Comparison of ENCODE assay signal across 22 cellular contexts in the genomic region with DNA sequence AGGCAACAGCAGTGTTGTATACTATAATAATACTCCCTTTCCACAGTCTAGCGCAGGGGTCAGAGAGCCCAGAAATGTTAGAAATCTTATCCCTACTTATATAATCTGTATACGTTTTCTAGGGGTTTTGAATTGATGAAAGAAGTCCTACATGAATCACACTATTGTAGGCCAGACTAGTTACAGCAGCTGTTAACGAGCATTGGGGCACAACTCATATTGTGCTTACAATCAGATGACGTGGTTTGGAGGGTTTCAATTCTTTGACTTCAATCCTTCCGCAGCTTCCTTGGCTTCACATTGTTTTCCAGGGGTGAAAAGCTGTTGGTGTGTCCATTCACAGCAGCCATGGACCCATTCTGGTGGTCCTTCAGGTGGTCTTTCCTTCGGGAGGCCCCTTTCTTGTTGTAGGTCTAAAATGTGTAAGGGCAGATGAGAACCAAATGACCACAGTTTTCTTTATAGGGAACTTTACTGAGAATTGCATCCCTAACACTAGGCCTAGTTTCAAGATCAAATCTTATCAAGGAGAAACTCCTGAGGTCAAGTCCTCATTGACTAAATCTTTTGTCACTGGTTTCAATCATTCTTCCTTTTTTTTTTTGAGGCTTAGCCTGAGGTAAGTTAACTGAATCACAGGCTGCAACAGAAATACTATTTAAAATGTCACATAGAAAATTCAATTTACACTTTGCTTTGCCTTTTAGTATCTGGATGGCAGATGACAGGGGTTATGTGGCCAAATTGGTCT.
"Had no signal": no experiment of that assay in that cellular context is flagged by ENCODE, and none has a peak within 500 bp of the region (broad histone marks: within the 10 kb centered on the region; RNA-seq: fewer than 3 reads in every experiment).

No MANE protein-coding gene starts in this region.

- ATAC-seq: activated CD8-positive, alpha-beta T cell treated with anti-CD3 and anti-CD28 coated beads, Interleukin-2, amount 10 ng/mL, durations not matched to agents 7 days and 5 days; activated T-cell treated with anti-CD3 and anti-CD28 coated beads, Interleukin-2, amount 50 U/mL, for 4 hours; esophagus mucosa; left lobe of liver; naive thymus-derived CD8-positive, alpha-beta T cell; psoas muscle had no signal

- H3K27me3 Mint-ChIP-seq: activated CD4-positive, alpha-beta T cell treated with anti-CD3 and anti-CD28 coated beads, Interleukin-2, amount 10 ng/mL, durations not matched to agents 24 days and 14 days; activated naive CD8-positive, alpha-beta T cell; dendritic cell treated with granulocyte-macrophage colony-stimulating factor and Interleukin-4, amounts not matched to agents 40 ng/mL and 50 ng/mL, for 4 days; naive thymus-derived CD8-positive, alpha-beta T cell had no signal

- H3K9me3 ChIP-seq: adrenal gland, ascending aorta, psoas muscle, right atrium auricular region, stomach, transverse colon had no signal

- DNase-seq: activated CD4-positive, alpha-beta T cell treated with anti-CD3 and anti-CD28 coated beads, Interleukin-2, amount 10 ng/mL, durations not matched to agents 24 days and 14 days; activated CD4-positive, CD25-positive, alpha-beta regulatory T cell; activated CD8-positive, alpha-beta T cell treated with anti-CD3 and anti-CD28 coated beads, Interleukin-2, amount 10 ng/mL, durations not matched to agents 7 days and 5 days; activated effector memory CD4-positive, alpha-beta T cell treated with anti-CD3 and anti-CD28 coated beads, Interleukin-2, amount 50 U/mL, for 16 hours; activated T-cell treated with anti-CD3 and anti-CD28 coated beads, Interleukin-2, amount 50 U/mL, for 4 hours; adrenal gland; brain microvascular endothelial cell; effector CD8-positive, alpha-beta T cell; foreskin melanocyte; naive thymus-derived CD8-positive, alpha-beta T cell; psoas muscle; stimulated activated CD4-positive, alpha-beta T cell treated with anti-CD3 and anti-CD28 coated beads, Interleukin-12 subunit alpha, Interleukin-12 subunit beta, amount 100 ng/mL, for 4 hours; stimulated activated CD4-positive, alpha-beta T cell treated with anti-CD3 and anti-CD28 coated beads, Interleukin-4, amount 100 ng/mL, for 4 hours; stomach; transverse colon had no signal

- H3K4me3 ChIP-seq: adrenal gland, ascending aorta, lung, psoas muscle, right atrium auricular region, stomach, transverse colon had no signal

- H3K27ac ChIP-seq: adrenal gland, ascending aorta, brain microvascular endothelial cell, psoas muscle, right atrium auricular region, stomach, transverse colon had no signal

- H3K4me1 Mint-ChIP-seq: activated CD4-positive, alpha-beta T cell treated with anti-CD3 and anti-CD28 coated beads, Interleukin-2, amount 10 ng/mL, durations not matched to agents 24 days and 14 days had no signal

- H3K9me3 Mint-ChIP-seq: activated CD4-positive, alpha-beta T cell treated with anti-CD3 and anti-CD28 coated beads, Interleukin-2, amount 10 ng/mL, durations not matched to agents 24 days and 14 days; activated T-cell treated with anti-CD3 and anti-CD28 coated beads, Interleukin-2, amount 50 U/mL, for 4 hours; dendritic cell treated with granulocyte-macrophage colony-stimulating factor and Interleukin-4, amounts not matched to agents 40 ng/mL and 50 ng/mL, for 4 days; naive thymus-derived CD8-positive, alpha-beta T cell had no signal

- H3K27ac Mint-ChIP-seq: activated CD4-positive, alpha-beta T cell treated with anti-CD3 and anti-CD28 coated beads, Interleukin-2, amount 10 ng/mL, durations not matched to agents 24 days and 14 days; activated CD8-positive, alpha-beta T cell treated with anti-CD3 and anti-CD28 coated beads, Interleukin-2, amount 10 ng/mL, durations not matched to agents 7 days and 5 days; activated naive CD8-positive, alpha-beta T cell; dendritic cell treated with granulocyte-macrophage colony-stimulating factor and Interleukin-4, amounts not matched to agents 40 ng/mL and 50 ng/mL, for 4 days; naive thymus-derived CD8-positive, alpha-beta T cell had no signal

- H3K4me3 Mint-ChIP-seq: activated CD4-positive, alpha-beta T cell treated with anti-CD3 and anti-CD28 coated beads, Interleukin-2, amount 10 ng/mL, durations not matched to agents 24 days and 14 days; activated CD8-positive, alpha-beta T cell treated with anti-CD3 and anti-CD28 coated beads, Interleukin-2, amount 10 ng/mL, durations not matched to agents 7 days and 5 days; activated naive CD8-positive, alpha-beta T cell; activated T-cell treated with anti-CD3 and anti-CD28 coated beads, Interleukin-2, amount 50 U/mL, for 4 hours; dendritic cell treated with granulocyte-macrophage colony-stimulating factor and Interleukin-4, amounts not matched to agents 40 ng/mL and 50 ng/mL, for 4 days; naive thymus-derived CD8-positive, alpha-beta T cell had no signal

- H3K27me3 ChIP-seq: adrenal gland, ascending aorta, brain microvascular endothelial cell, right atrium auricular region, stomach, transverse colon had no signal

- H3K4me1 ChIP-seq: ascending aorta, transverse colon had no signal
